ENCODE assay signal across 8 cellular contexts in genomic region chr7:6106140-6106904, GRCh38.
A peak's percentile ranks its signal among the peaks of the same experiment; 100 is the strongest.
DNase-seq lines count a peak whose midpoint lies in the region; ATAC-seq and TF ChIP-seq lines count a peak whose summit lies in the region.

No MANE protein-coding gene starts in this region.

- no peaks in the 10 kb centered on the region for H3K27me3 ChIP-seq in neuron (ENCODE audit: insufficient read depth, low read length)

- ATAC-seq in HG03135 (IDR thresholded peaks at IDR 0.05; ENCODE audit: unreplicated experiment), result no peak
- no peak for ATAC-seq in GM21515 (IDR thresholded peaks at IDR 0.05; ENCODE audit: unreplicated experiment)

- no peak overlapping the region for H2AFZ ChIP-seq in neuron (ENCODE audit: low read depth, low read length)

- H3K27ac ChIP-seq in epithelial cell of prostate, result peak overlapping the region; percentile 86

- no peaks in the 10 kb centered on the region for H3K9me3 ChIP-seq in neuron (ENCODE audit: low read length)

- TF ChIP-seq CTCF in LNCAP (IDR thresholded peaks at IDR 0.05), result peak; percentile 23; the same call in 1 of the 2 replicates

- DNase-seq in EL (peak; percentile 53), epithelial cell of prostate (ENCODE audit: low read depth, low spot score) (no peak), islet precursor cell (no peak)
- peak; percentile 39 for DNase-seq in activated CD4-positive, alpha-beta T cell treated with anti-CD3 and anti-CD28 coated beads for 48 hours

- peaks cover 12% of the 10 kb centered on the region for H3K4me1 ChIP-seq in neuron (ENCODE audit: insufficient read depth, low read length)

- peak overlapping the region; percentile 65 for H3K4me3 ChIP-seq in neuron (ENCODE audit: low read length)

- peaks cover 9% of the 10 kb centered on the region for H3K36me3 ChIP-seq in neuron (ENCODE audit: insufficient read depth, low read length)

Comparison
In these comparisons a context has a peak if more than half of its experiments do, and no peak if none do; other contexts are left out.
1. DNase-seq: peak in EL (single experiment) and activated CD4-positive, alpha-beta T cell treated with anti-CD3 and anti-CD28 coated beads for 48 hours (single experiment); none in epithelial cell of prostate (single experiment) and islet precursor cell (single experiment).